11 cellular contexts compared by ENCODE assay signal in the genomic region with DNA sequence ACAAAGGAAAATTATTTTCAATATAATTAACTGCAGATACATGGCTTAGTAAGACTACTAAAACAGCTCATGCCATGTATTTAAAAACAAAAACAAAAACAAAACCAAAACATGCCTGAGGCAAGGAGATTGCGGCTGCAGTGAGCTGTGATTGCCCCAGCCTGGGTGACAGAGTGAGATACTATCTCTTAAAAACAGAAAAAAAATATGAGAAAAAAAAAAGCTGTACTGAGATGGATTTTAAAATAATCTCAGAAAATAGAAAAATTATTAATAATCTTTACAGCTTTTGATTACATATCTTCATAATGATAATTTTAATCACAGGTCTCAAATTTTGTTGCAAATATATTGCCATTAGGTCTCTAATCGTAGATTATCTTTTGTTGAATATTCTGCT. TPM values are rescaled to one million over a fixed set of nuclear protein-coding genes. Genes with fewer than 3 reads are reported as not detected.
A peak's percentile ranks its signal among the peaks of the same experiment; 100 is the strongest.
DNase-seq lines count a peak whose midpoint lies in the region; ATAC-seq and TF ChIP-seq lines count a peak whose summit lies in the region.
"Had no signal": no experiment of that assay in that cellular context is flagged by ENCODE, and none has a peak within 500 bp of the region (broad histone marks: within the 10 kb centered on the region; RNA-seq: fewer than 3 reads in every experiment).

No MANE protein-coding gene starts in this region.

- TF ChIP-seq CTCF in fibroblast of lung (conservative IDR thresholded peaks at IDR 0.05 in 1 of 2, IDR thresholded peaks at IDR 0.05 in 1 of 2; ENCODE audit: low read depth in 1 of 2, low read length in 2 of 2) (no peak), GM13976 (IDR thresholded peaks at IDR 0.05; ENCODE audit: borderline replicate concordance, control extremely low read depth, extremely low read depth, insufficient read depth, missing control alignments) (no peak), GM10266 (IDR thresholded peaks at IDR 0.05; ENCODE audit: control insufficient read depth, insufficient read depth, low read depth, missing control alignments) (no peak)

- no peak overlapping the region for H3K27ac Mint-ChIP-seq in stimulated activated naive CD8-positive, alpha-beta T cell treated with anti-CD3 and anti-CD28 coated beads, Interleukin-15, Interleukin-2, amounts not matched to agents 100 ng/mL and 50 ng/mL, for 24 hours
- H3K27ac Mint-ChIP-seq: activated naive CD4-positive, alpha-beta T cell treated with anti-CD3 and anti-CD28 coated beads, Interleukin-2, amount 50 U/mL, for 72 hours had no signal

- peak overlapping the region; percentile 58 for H3K4me2 ChIP-seq in fibroblast of lung (ENCODE audit: extremely low read depth, insufficient read depth, low read length)

- H4K20me1 ChIP-seq in fibroblast of lung (ENCODE audit: control insufficient read depth, extremely low read depth, insufficient read depth, low read length), result no peaks in the 10 kb centered on the region

- no peaks in the 10 kb centered on the region for H3K27me3 Mint-ChIP-seq in stimulated activated naive CD8-positive, alpha-beta T cell treated with anti-CD3 and anti-CD28 coated beads, Interleukin-15, Interleukin-2, amounts not matched to agents 100 ng/mL and 50 ng/mL, for 24 hours

- H3K27ac ChIP-seq in SK-N-MC, result no peak overlapping the region
- H3K27ac ChIP-seq in fibroblast of lung (ENCODE audit: insufficient read depth, low read length), result no peak overlapping the region
- H3K27ac ChIP-seq: HL-60 had no signal

- no peaks in the 10 kb centered on the region for H3K79me2 ChIP-seq in fibroblast of lung (ENCODE audit: control insufficient read depth, insufficient read depth, low read length)

- H3K9ac ChIP-seq in SK-N-MC (ENCODE audit: insufficient read length) (no peak overlapping the region), fibroblast of lung (ENCODE audit: insufficient read depth, low read length) (no peak overlapping the region)

- H3K36me3 ChIP-seq in SK-N-MC (ENCODE audit: insufficient read depth, low read length) (no peaks in the 10 kb centered on the region), fibroblast of lung (ENCODE audit: control insufficient read depth, insufficient read depth, low read length) (no peaks in the 10 kb centered on the region)
- H3K36me3 ChIP-seq: HAP-1 had no signal

- H3K9me3 ChIP-seq in SK-N-MC (ENCODE audit: low read depth, low read length) (no peaks in the 10 kb centered on the region), fibroblast of lung (ENCODE audit: control insufficient read depth, insufficient read depth, low read depth, low read length) (no peaks in the 10 kb centered on the region)
- H3K9me3 ChIP-seq: HAP-1 had no signal

- peak overlapping the region; percentile 75 for H3K4me3 Mint-ChIP-seq in stimulated activated naive CD8-positive, alpha-beta T cell treated with anti-CD3 and anti-CD28 coated beads, Interleukin-15, Interleukin-2, amounts not matched to agents 100 ng/mL and 50 ng/mL, for 24 hours

- H3K27me3 ChIP-seq in fibroblast of lung (ENCODE audit: control insufficient read depth, insufficient read depth, low read length), result no peaks in the 10 kb centered on the region

- peaks cover 15% of the 10 kb centered on the region for H3K4me1 Mint-ChIP-seq in stimulated activated naive CD8-positive, alpha-beta T cell treated with anti-CD3 and anti-CD28 coated beads, Interleukin-15, Interleukin-2, amounts not matched to agents 100 ng/mL and 50 ng/mL, for 24 hours (ENCODE audit: low read depth)

- no peak for DNase-seq in stimulated activated naive CD8-positive, alpha-beta T cell treated with anti-CD3 and anti-CD28 coated beads, Interleukin-15, Interleukin-2, amounts not matched to agents 100 U/mL and 50 U/mL, for 24 hours
- DNase-seq in SK-N-MC (ENCODE audit: low read depth, low spot score) (no peak), fibroblast of lung (ENCODE audit: low read depth in 2 of 2) (no peak), GM13976 (ENCODE audit: low spot score) (no peak), SW 1271 (lab: John Stamatoyannopoulos, UW) (no peak), GM10266 (ENCODE audit: extremely low spot score) (no peak)

- peak overlapping the region; percentile 87 for H2AFZ ChIP-seq in fibroblast of lung (ENCODE audit: low read length)

- H3K4me3 ChIP-seq in SK-N-MC (peak overlapping the region; percentile 57), fibroblast of lung (replicated peaks in 1 of 4; ENCODE audit: control extremely low read depth in 1 of 4, insufficient read depth in 1 of 4, low read depth in 3 of 4, low read length in 4 of 4) (peak overlapping the region in 3 of 4 experiments; percentile 27 to 57 (median 32))
- H3K4me3 ChIP-seq: HAP-1 had no signal

- H3K4me1 ChIP-seq in fibroblast of lung (ENCODE audit: control insufficient read depth, extremely low read depth, insufficient read depth, low read length), result peaks cover 3% of the 10 kb centered on the region

- no peaks in the 10 kb centered on the region for H3K36me3 Mint-ChIP-seq in stimulated activated naive CD8-positive, alpha-beta T cell treated with anti-CD3 and anti-CD28 coated beads, Interleukin-15, Interleukin-2, amounts not matched to agents 100 ng/mL and 50 ng/mL, for 24 hours (ENCODE audit: low read depth)
- H3K36me3 Mint-ChIP-seq: activated naive CD4-positive, alpha-beta T cell treated with anti-CD3 and anti-CD28 coated beads, Interleukin-2, amount 50 U/mL, for 72 hours had no signal

- no peaks in the 10 kb centered on the region for H3K9me3 Mint-ChIP-seq in stimulated activated naive CD8-positive, alpha-beta T cell treated with anti-CD3 and anti-CD28 coated beads, Interleukin-15, Interleukin-2, amounts not matched to agents 100 ng/mL and 50 ng/mL, for 24 hours
- H3K9me3 Mint-ChIP-seq: activated naive CD4-positive, alpha-beta T cell treated with anti-CD3 and anti-CD28 coated beads, Interleukin-2, amount 50 U/mL, for 72 hours had no signal

- in situ Hi-C loops in GM13976 (cut with MboI; ENCODE audit: low sequenced_read_pairs, unreplicated experiment), result no loop called here

- no peak for ATAC-seq in stimulated activated naive CD8-positive, alpha-beta T cell treated with anti-CD3 and anti-CD28 coated beads, Interleukin-15, Interleukin-2, amounts not matched to agents 100 U/mL and 50 U/mL, for 24 hours
- ATAC-seq in HG03432 (IDR thresholded peaks at IDR 0.05; ENCODE audit: unreplicated experiment), result no peak

RNA-seq across cellular contexts. Expression of a gene that starts 24.0 kb away (rescaled TPM):
- 2.8 TPM in 2 replicates for total RNA-seq in fibroblast of lung
- polyA plus RNA-seq in fibroblast of lung, result 2.3 and 5.2 TPM in 2 replicates
- 1.0 and 2.8 TPM in 2 replicates for polyA plus RNA-seq in fibroblast of lung (2012)
- not detected in 2 replicates for polyA minus RNA-seq in fibroblast of lung (ENCODE audit: low replicate concordance)
